9 cellular contexts compared by ENCODE assay signal in the genomic region with DNA sequence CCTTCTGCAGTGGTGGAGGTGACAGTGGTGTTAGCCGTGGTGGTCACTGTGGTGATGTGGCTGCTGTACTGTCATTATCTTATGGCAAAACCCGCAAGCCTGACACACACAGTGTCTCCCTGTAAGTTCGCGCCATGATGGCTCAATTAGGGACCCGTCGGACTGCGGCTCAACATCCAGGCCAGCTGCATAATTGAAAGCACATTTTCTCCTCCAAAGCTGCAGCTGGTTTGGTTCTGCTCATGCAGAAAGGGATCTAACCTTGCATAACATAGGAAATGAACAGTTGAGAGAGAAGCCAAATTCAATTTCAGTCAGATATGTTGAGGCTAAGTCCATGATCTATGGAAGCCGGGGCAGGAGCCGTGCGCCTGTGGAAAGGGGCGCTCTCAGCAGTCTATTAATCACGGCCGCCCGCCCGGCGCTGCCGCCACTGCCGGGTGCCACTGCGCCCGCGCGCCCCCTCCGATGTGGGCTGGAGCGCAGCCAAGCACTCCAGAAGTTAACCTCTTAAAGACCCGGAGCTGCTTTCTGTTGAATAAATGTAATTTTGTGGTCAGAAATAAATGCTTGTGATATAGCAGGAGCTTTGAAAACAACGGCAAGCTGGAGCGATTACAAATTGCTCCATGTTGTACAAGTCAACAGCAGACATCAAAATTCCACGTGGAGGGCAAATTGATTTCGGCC.
A peak's percentile ranks its signal among the peaks of the same experiment; 100 is the strongest.
DNase-seq lines count a peak whose midpoint lies in the region; ATAC-seq and TF ChIP-seq lines count a peak whose summit lies in the region.
"Had no signal": no experiment of that assay in that cellular context is flagged by ENCODE, and none has a peak within 500 bp of the region (broad histone marks: within the 10 kb centered on the region; RNA-seq: fewer than 3 reads in every experiment).

No MANE protein-coding gene starts in this region.

- no peak overlapping the region for H3K27ac ChIP-seq in PC-9

- H3F3A ChIP-seq in PC-9 (ENCODE audit: insufficient read depth, low read depth), result no peaks in the 10 kb centered on the region; the same call in 1 of the 2 replicates

- H3K36me3 Mint-ChIP-seq in natural killer cell treated with Interleukin-12 subunit alpha and Interleukin-12 subunit beta and Interleukin-15 and Interleukin-18, amount 100 ng/mL, for 72 hours, result no peaks in the 10 kb centered on the region
- H3K36me3 Mint-ChIP-seq in MCF 10A (ENCODE audit: insufficient read depth, unreplicated experiment), result peaks cover 10% of the 10 kb centered on the region

- H2AFZ ChIP-seq in PC-9, result no peak overlapping the region

- no peaks in the 10 kb centered on the region for H3K36me3 ChIP-seq in PC-9 (ENCODE audit: low read depth)

- TF ChIP-seq CTCF in MCF 10A (IDR thresholded peaks at IDR 0.05; ENCODE audit: unreplicated experiment) (no peak), PC-9 (conservative IDR thresholded peaks at IDR 0.05) (no peak)

- H3K79me2 ChIP-seq in PC-9 (ENCODE audit: low read depth), result no peaks in the 10 kb centered on the region

- no peak overlapping the region for H3K27ac Mint-ChIP-seq in natural killer cell treated with Interleukin-12 subunit alpha and Interleukin-12 subunit beta and Interleukin-15 and Interleukin-18, amount 100 ng/mL, for 72 hours
- H3K27ac Mint-ChIP-seq in MCF 10A (ENCODE audit: low read depth, unreplicated experiment), result no peak overlapping the region

- no peaks in the 10 kb centered on the region for H3K27me3 ChIP-seq in PC-9 (ENCODE audit: insufficient read depth, low read depth)
- H3K27me3 ChIP-seq: upper lobe of left lung had no signal

- no peaks in the 10 kb centered on the region for H4K20me1 ChIP-seq in PC-9 (ENCODE audit: insufficient read depth)

- intact Hi-C loops in MCF 10A (cut with micrococcal nuclease) (no loop called here), PC-9 (cut with micrococcal nuclease; ENCODE audit: unreplicated experiment) (no loop called here)

- H3K4me2 ChIP-seq in PC-9, result no peak overlapping the region

- peaks cover 0 to 3% of the 10 kb centered on the region in 2 donors for H3K27me3 Mint-ChIP-seq in natural killer cell treated with Interleukin-12 subunit alpha and Interleukin-12 subunit beta and Interleukin-15 and Interleukin-18, amount 100 ng/mL, for 72 hours
- no peaks in the 10 kb centered on the region for H3K27me3 Mint-ChIP-seq in MCF 10A (ENCODE audit: insufficient read depth, unreplicated experiment)

- no peak overlapping the region for H3K4me3 ChIP-seq in PC-9

- CTCF ChIA-PET in MCF 10A (lab: Yijun Ruan, JAX), result interaction anchor here (0.6 kb wide), 2 partner anchors 77 to 145 kb away, joined by 3 read pairs; no protein-coding TSS in a partner anchor
- CTCF ChIA-PET in PC-9 (lab: Charles Lee), result no interaction called here

- no peaks in the 10 kb centered on the region for H3K9me3 Mint-ChIP-seq in natural killer cell treated with Interleukin-12 subunit alpha and Interleukin-12 subunit beta and Interleukin-15 and Interleukin-18, amount 100 ng/mL, for 72 hours
- H3K9me3 Mint-ChIP-seq in MCF 10A (ENCODE audit: unreplicated experiment), result no peaks in the 10 kb centered on the region

- POLR2A ChIA-PET in MCF 10A (lab: Yijun Ruan, JAX) (no interaction called here), PC-9 (lab: Charles Lee; ENCODE audit: unreplicated experiment) (no interaction called here)

- H3K9me2 ChIP-seq in PC-9 (ENCODE audit: insufficient read depth), result no peaks in the 10 kb centered on the region

- no peaks in the 10 kb centered on the region for H3K9me3 ChIP-seq in PC-9 (ENCODE audit: insufficient read depth, low read depth)
- H3K9me3 ChIP-seq: upper lobe of left lung had no signal

- no TSS peak for BruUV-seq in MCF 10A (replicated peaks; lab: Mats Ljungman, UMichigan)
- no TSS peak for BruUV-seq in PC-9 (replicated peaks; lab: Mats Ljungman, UMichigan)

- DNase-seq in DMS 273 treated with DMSO at 0.1 percent for 48 hours (lab: John Stamatoyannopoulos, UW) (peak; percentile 46), NCI-H2107 treated with DMSO at 0.1 percent for 48 hours (lab: John Stamatoyannopoulos, UW; ENCODE audit: unreplicated experiment) (peak; percentile 37), dedifferentiated amniotic fluid mesenchymal stem cell (ENCODE audit: extremely low spot score) (peak; percentile 84), iPS-NIHi7 (ENCODE audit: extremely low spot score) (no peak), islet precursor cell (no peak), MCF 10A (ENCODE audit: unreplicated experiment) (no peak), PC-9 (no peak)
- DNase-seq in natural killer cell treated with Interleukin-12 subunit alpha and Interleukin-12 subunit beta and Interleukin-15 and Interleukin-18, amount 100 ng/mL, for 72 hours (ENCODE audit: low spot score), result no peak

- peaks cover 6% of the 10 kb centered on the region for H3K4me1 ChIP-seq in PC-9 (replicated peaks; ENCODE audit: insufficient read depth)

- peak overlapping the region; percentile 20 for H3K4me3 Mint-ChIP-seq in natural killer cell treated with Interleukin-12 subunit alpha and Interleukin-12 subunit beta and Interleukin-15 and Interleukin-18, amount 100 ng/mL, for 72 hours
- H3K4me3 Mint-ChIP-seq in MCF 10A (ENCODE audit: unreplicated experiment), result no peak overlapping the region

- peak; percentile 58 to 85 for ATAC-seq in natural killer cell treated with Interleukin-12 subunit alpha and Interleukin-12 subunit beta and Interleukin-15 and Interleukin-18, amount 100 ng/mL, for 72 hours

- peaks cover 18 to 27% of the 10 kb centered on the region in 2 donors for H3K4me1 Mint-ChIP-seq in natural killer cell treated with Interleukin-12 subunit alpha and Interleukin-12 subunit beta and Interleukin-15 and Interleukin-18, amount 100 ng/mL, for 72 hours (ENCODE audit: low read depth in 2 of 2)
- peaks cover 7% of the 10 kb centered on the region for H3K4me1 Mint-ChIP-seq in MCF 10A (ENCODE audit: insufficient read depth, unreplicated experiment)

Comparison
In these comparisons a context has a peak if more than half of its experiments do, and no peak if none do; other contexts are left out.
1. DNase-seq: peak in DMS 273 treated with DMSO at 0.1 percent for 48 hours (single experiment), NCI-H2107 treated with DMSO at 0.1 percent for 48 hours (single experiment) and dedifferentiated amniotic fluid mesenchymal stem cell (single experiment); none in natural killer cell treated with Interleukin-12 subunit alpha and Interleukin-12 subunit beta and Interleukin-15 and Interleukin-18, amount 100 ng/mL, for 72 hours (single experiment), iPS-NIHi7 (single experiment), islet precursor cell (single experiment), MCF 10A (single experiment) and PC-9 (0 of 2).